ENCODE assay signal across 8 cellular contexts in the genomic region with DNA sequence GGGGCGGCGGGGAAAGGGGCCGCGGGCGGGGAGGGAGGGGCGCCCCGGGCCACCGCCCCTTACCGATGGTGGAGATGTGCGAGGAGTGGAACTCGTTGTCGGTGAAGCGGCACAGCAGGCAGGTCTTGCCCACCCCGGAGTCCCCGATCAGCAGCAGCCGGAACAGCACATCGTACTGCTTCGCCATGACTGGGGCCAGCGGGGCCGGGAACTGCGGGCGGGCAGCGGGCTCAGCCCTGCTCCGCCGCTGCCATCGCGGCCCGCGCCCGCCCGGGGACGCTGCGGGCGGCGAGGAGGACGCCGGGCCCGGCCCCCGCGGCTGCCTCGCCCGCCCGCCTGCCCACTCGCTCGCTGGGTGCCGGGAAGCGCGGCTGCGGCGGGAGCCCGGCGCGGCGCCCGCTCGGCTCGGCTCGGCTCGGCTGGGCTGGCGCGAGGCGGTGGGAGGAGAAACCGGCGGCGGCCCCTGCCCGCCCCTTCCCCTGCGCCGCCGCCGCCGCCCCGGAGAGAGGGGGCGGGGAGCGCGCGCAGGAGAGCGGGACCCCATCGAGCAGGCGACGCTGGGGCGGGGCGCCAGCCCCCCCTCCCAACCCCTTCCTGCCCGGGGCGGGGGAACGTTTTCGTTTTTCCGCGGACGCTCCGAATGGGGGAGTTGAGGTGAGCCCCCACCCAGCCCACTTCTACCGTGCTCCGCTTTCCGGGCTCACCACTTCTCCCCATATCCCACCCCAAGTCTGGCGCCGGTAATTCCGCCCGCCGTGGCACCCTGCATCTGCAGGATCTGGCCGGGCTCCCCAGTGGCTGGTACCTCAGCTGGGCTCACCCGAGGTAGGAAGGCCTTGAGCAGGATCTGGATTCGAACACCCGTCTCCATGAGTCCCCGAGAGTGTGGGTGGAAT. TPM values are rescaled to one million over a fixed set of nuclear protein-coding genes. Genes with fewer than 3 reads are reported as not detected.
DNase-seq lines count a peak whose midpoint lies in the region; ATAC-seq and TF ChIP-seq lines count a peak whose summit lies in the region.

Gene RAB15 (minus strand): TSS at position 447 of the 896 bp plus-strand sequence. CDS start 260 bp downstream, at position 187.

- H3K4me2 ChIP-seq in SK-N-SH, result peak within 1 kb of the TSS; percentile 96

- no peak for TF ChIP-seq RAD21 in SK-N-SH (IDR thresholded peaks at IDR 0.05; ENCODE audit: low read length)

- no peaks in the 10 kb centered on the region for H3K9me3 Mint-ChIP-seq in Calu3 (ENCODE audit: low read depth, unreplicated experiment)

- TF ChIP-seq CTCF in Calu3 (IDR thresholded peaks at IDR 0.05; ENCODE audit: unreplicated experiment) (no peak), SK-N-SH (IDR thresholded peaks at IDR 0.05) (no peak), astrocyte of the spinal cord (IDR thresholded peaks at IDR 0.05; ENCODE audit: low read depth, low read length) (no peak)

- peaks cover 10 to 19% of the 10 kb centered on the region in 2 experiments; a peak in 3 of 4 replicates for H3K4me1 ChIP-seq in SK-N-SH (ENCODE audit: control insufficient read depth in 1 of 2, insufficient read depth in 2 of 2, low read depth in 1 of 2, low read length in 1 of 2)

- ATAC-seq in HG02642 (IDR thresholded peaks at IDR 0.05; ENCODE audit: poor library complexity, unreplicated experiment) (peak; percentile 60), HG02938 (IDR thresholded peaks at IDR 0.05; ENCODE audit: unreplicated experiment) (no peak)

- peaks cover 0 to 3% of the 10 kb centered on the region in 2 experiments for H3K36me3 ChIP-seq in SK-N-SH (replicated peaks in 1 of 2; ENCODE audit: control insufficient read depth in 1 of 2, insufficient read depth in 2 of 2, low read length in 1 of 2)

- H3K79me2 ChIP-seq in SK-N-SH (ENCODE audit: insufficient read depth), result no peaks in the 10 kb centered on the region

- H3K4me1 Mint-ChIP-seq in Calu3 (ENCODE audit: low read depth, unreplicated experiment), result peaks cover 35% of the 10 kb centered on the region

- H3K4me3 ChIP-seq in SK-N-SH (ENCODE audit: low read depth in 2 of 2, low read length in 1 of 2) (peak within 1 kb of the TSS; percentile 59 to 69), astrocyte of the spinal cord (ENCODE audit: low read depth, low read length) (peak within 1 kb of the TSS; percentile 71), iPS-11a (ENCODE audit: low read depth, low read length) (peak within 1 kb of the TSS; percentile 67), skeletal muscle cell (ENCODE audit: low read depth, low read length) (peak within 1 kb of the TSS; percentile 69)

- H3K9me2 ChIP-seq in SK-N-SH, result no peaks in the 10 kb centered on the region

- no peaks in the 10 kb centered on the region for H3K9me3 ChIP-seq in SK-N-SH

- TF ChIP-seq EP300 in SK-N-SH (IDR thresholded peaks at IDR 0.05; ENCODE audit: borderline replicate concordance in 1 of 2, low read depth in 1 of 2, low read length in 1 of 2), result no peak

- H3K27me3 Mint-ChIP-seq in Calu3 (ENCODE audit: unreplicated experiment), result no peaks in the 10 kb centered on the region

- DNase-seq in Calu3, result peak; percentile 45
- peak; percentile 90 for DNase-seq in SK-N-SH
- no peak for DNase-seq in astrocyte of the spinal cord (ENCODE audit: low read depth, low spot score)
- DNase-seq in skeletal muscle cell (ENCODE audit: low read depth), result no peak
- no peak for DNase-seq in SHP77 (lab: John Stamatoyannopoulos, UW)

- WGBS in SK-N-SH (ENCODE audit: low lambda C conversion rate), result 7% methylated on average over 18 of the region's 103 CpGs

- H3K36me3 Mint-ChIP-seq in Calu3 (ENCODE audit: insufficient read depth, unreplicated experiment), result peaks cover 20% of the 10 kb centered on the region

- peak within 1 kb of the TSS; percentile 67 for H3K9ac ChIP-seq in SK-N-SH

- H4K20me1 ChIP-seq in SK-N-SH (ENCODE audit: insufficient read depth), result no peaks in the 10 kb centered on the region

- intact Hi-C loops in Calu3 (cut with micrococcal nuclease; ENCODE audit: unreplicated experiment), result no loop called here

- POLR2A ChIA-PET in SK-N-SH (lab: Yijun Ruan, JAX), result interaction anchor here (0.6 kb wide), 1 partner anchor 15 kb away, joined by 4 read pairs; no protein-coding TSS in a partner anchor

- no TSS peak for BruUV-seq in Calu3 (replicated peaks; lab: Mats Ljungman, UMichigan)

- CTCF ChIA-PET in Calu3 (lab: Charles Lee), result interaction anchor here (0.5 to 0.9 kb wide), 2 partner anchors 9 to 23 kb away, joined by 3 to 4 read pairs; no protein-coding TSS in a partner anchor
- CTCF ChIA-PET in SK-N-SH (lab: Yijun Ruan, JAX), result interaction anchor here (0.9 to 1.6 kb wide), 3 partner anchors 12 to 80 kb away, joined by 3 to 7 read pairs (median 3); no protein-coding TSS in a partner anchor

- no peaks in the 10 kb centered on the region for H3F3A ChIP-seq in SK-N-SH (replicated peaks; ENCODE audit: insufficient read depth)

- no peaks in the 10 kb centered on the region for H3K27me3 ChIP-seq in SK-N-SH (ENCODE audit: insufficient read depth)

- peak within 1 kb of the TSS; percentile 96 for H2AFZ ChIP-seq in SK-N-SH (ENCODE audit: low read depth)

- H3K27ac Mint-ChIP-seq in Calu3 (ENCODE audit: unreplicated experiment), result peak within 1 kb of the TSS; percentile 67

- in situ Hi-C loops in astrocyte of the spinal cord (cut with HindIII; ENCODE audit: low sequenced_read_pairs), result no loop called here

- peak within 1 kb of the TSS in 1 of 2 experiments; percentile 35; a peak in 1 of 4 replicates for H3K27ac ChIP-seq in SK-N-SH (ENCODE audit: low read depth in 2 of 2, low read length in 1 of 2)

- H3K4me3 Mint-ChIP-seq in Calu3 (ENCODE audit: low read depth, unreplicated experiment), result peak within 1 kb of the TSS; percentile 72

TF ChIP-seq in SK-N-SH, 30 proteins besides CTCF, POLR2A, EP300 and RAD21:
- TF ChIP-seq EZH2phosphoT487 (IDR thresholded peaks at IDR 0.05; ENCODE audit: borderline replicate concordance, low read depth), result no peak
- no peak for TF ChIP-seq ZBTB33 (IDR thresholded peaks at IDR 0.05; ENCODE audit: borderline replicate concordance, low read depth)
TF ChIP-seq in SK-N-SH: peak in this region for 0.

RNA-seq across cellular contexts. Expression of gene RAB15, which starts in this region (rescaled TPM):
- 20.7 and 22.8 TPM in 2 replicates for total RNA-seq in Calu3 (2022)
- 14.2 and 14.8 TPM in 2 replicates for polyA plus RNA-seq in SK-N-SH (2012; rRNA removed)
- 10.6 and 12.3 TPM in 2 replicates for polyA plus RNA-seq in SK-N-SH (2012; cell fraction: cytosol; rRNA removed)
- 31.4 and 35.1 TPM in 2 replicates for polyA plus RNA-seq in SK-N-SH (2012; cell fraction: nucleus; rRNA removed)

Comparison
In these comparisons a context has a peak if more than half of its experiments do, and no peak if none do; other contexts are left out.
1. DNase-seq: peak in Calu3 (single experiment) and SK-N-SH (single experiment); none in astrocyte of the spinal cord (single experiment), skeletal muscle cell (single experiment) and SHP77 (0 of 2).
2. Peak in every context shown above with its lines, with median percentiles within 50 percentile points of each other: H3K4me3 ChIP-seq.